10 cellular contexts compared by ENCODE assay signal in the genomic region with DNA sequence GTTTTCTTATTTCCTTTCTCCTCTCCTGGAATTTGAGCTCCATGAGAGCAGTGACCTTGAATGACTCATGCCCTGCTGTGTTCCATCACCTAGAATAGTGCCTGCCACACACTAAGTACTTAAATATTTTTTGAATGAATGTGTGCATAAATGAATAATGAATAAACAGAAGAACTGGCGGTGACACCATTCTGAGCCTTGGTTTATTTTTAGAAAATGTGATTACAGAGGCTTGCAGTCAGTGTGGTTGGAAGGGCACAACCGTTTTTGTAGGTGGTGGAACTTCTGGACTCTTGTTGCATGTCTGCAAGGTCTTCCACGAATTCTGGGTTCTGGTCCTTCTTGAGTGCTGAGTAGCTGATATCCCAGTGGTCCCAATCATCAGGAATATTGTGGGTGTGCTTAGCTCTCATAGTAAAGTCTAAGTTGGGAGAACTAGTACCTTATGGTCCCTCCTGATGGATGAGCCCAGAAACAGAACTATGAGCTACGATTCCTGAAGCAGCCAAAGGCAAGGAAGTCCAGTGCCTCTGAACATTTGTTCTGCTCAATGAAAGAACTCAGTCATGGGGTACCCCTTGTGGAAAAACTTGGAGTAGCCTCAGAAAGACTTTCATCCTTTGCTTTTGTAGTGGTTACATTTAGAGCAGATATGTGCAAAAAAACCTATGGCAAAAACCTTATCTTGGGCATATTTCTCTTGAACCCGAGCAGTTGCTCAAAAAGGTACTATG. TPM values are rescaled to one million over a fixed set of nuclear protein-coding genes. Genes with fewer than 3 reads are reported as not detected.
DNase-seq lines count a peak whose midpoint lies in the region; ATAC-seq and TF ChIP-seq lines count a peak whose summit lies in the region.
"Had no signal": no experiment of that assay in that cellular context is flagged by ENCODE, and none has a peak within 500 bp of the region (broad histone marks: within the 10 kb centered on the region; RNA-seq: fewer than 3 reads in every experiment).

No MANE protein-coding gene starts in this region.

- in situ Hi-C loops in GM13977 (cut with MboI; ENCODE audit: low pct_unique_long_range_greater_than_20kb, low sequenced_read_pairs, unreplicated experiment), result no loop called here

- peak overlapping the region; percentile 77 for H3K27ac ChIP-seq in epithelial cell of prostate

- DNase-seq in COLO829 (ENCODE audit: low spot score), result peak; percentile 85
- DNase-seq in OCI-M1 (lab: John Stamatoyannopoulos, UW), result peak; percentile 42
- peak; percentile 69 for DNase-seq in epithelial cell of prostate (ENCODE audit: low read depth, low spot score)
- no peak for DNase-seq in mucosa of descending colon
- DNase-seq in SHP77 (lab: John Stamatoyannopoulos, UW), result no peak
- no peak for DNase-seq in NCI-H2196 (lab: John Stamatoyannopoulos, UW; ENCODE audit: unreplicated experiment)
- DNase-seq in GM13977 (ENCODE audit: low spot score), result no peak
- DNase-seq: NCI-H1092 treated with DMSO at 0.1 percent for 48 hours had no signal

- intact Hi-C loops in mucosa of descending colon (cut with DNase I, micrococcal nuclease), result no loop called here

- H3K4me3 ChIP-seq in mucosa of descending colon, result no peak overlapping the region

- H3K36me3 ChIP-seq in mucosa of descending colon (ENCODE audit: low read depth), result no peaks in the 10 kb centered on the region

- no peaks in the 10 kb centered on the region for H3K9me3 ChIP-seq in mucosa of descending colon

- TF ChIP-seq CTCF in mucosa of descending colon (IDR thresholded peaks at IDR 0.05) (no peak), GM13977 (IDR thresholded peaks at IDR 0.05; ENCODE audit: extremely low read depth, insufficient read depth, missing control alignments) (no peak)

- peaks cover 8% of the 10 kb centered on the region for H3K4me1 ChIP-seq in mucosa of descending colon (ENCODE audit: low read depth)

- ATAC-seq in mucosa of descending colon (peak; percentile 31), HG02571 (IDR thresholded peaks at IDR 0.05; ENCODE audit: unreplicated experiment) (no peak)

RNA-seq across cellular contexts. Expression of gene BHLHE41, which starts 28.8 kb away (rescaled TPM):
- 10 to 100 TPM; 41.0 to 91.9 (median 43.0) TPM for total RNA-seq in mucosa of descending colon
- total RNA-seq: T-helper 2 cell treated with Interferon-gamma antibody and Interleukin-4, amounts not matched to agents 100 ng/mL and 5 ng/mL, for 36 hours had no signal

RNA-seq across cellular contexts. Expression of gene SSPN, which starts 41.8 kb away (rescaled TPM):
- 10 to 100 TPM; 12.8 to 42.7 (median 19.0) TPM for total RNA-seq in mucosa of descending colon
- total RNA-seq: T-helper 2 cell treated with Interferon-gamma antibody and Interleukin-4, amounts not matched to agents 100 ng/mL and 5 ng/mL, for 36 hours had no signal

Comparison
In these comparisons a context has a peak if more than half of its experiments do, and no peak if none do; other contexts are left out.
1. DNase-seq: peak in COLO829 (single experiment), OCI-M1 (single experiment) and epithelial cell of prostate (single experiment); none in mucosa of descending colon (0 of 3), SHP77 (0 of 2), NCI-H2196 (single experiment) and GM13977 (single experiment).